Comparison of ENCODE assay signal across 21 cellular contexts in genomic region chr18:58405107-58405898, GRCh38.
"Had no signal": no experiment of that assay in that cellular context is flagged by ENCODE, and none has a peak within 500 bp of the region (broad histone marks: within the 10 kb centered on the region; RNA-seq: fewer than 3 reads in every experiment).

No MANE protein-coding gene starts in this region.

- ATAC-seq: activated CD4-positive, CD25-positive, alpha-beta regulatory T cell treated with anti-CD3 and anti-CD28 coated beads, Interleukin-2, amount 50 U/mL, for 24 hours; foreskin keratinocyte; stimulated activated naive CD8-positive, alpha-beta T cell treated with anti-CD3 and anti-CD28 coated beads, Interleukin-15, Interleukin-2, amounts not matched to agents 100 U/mL and 50 U/mL, for 24 hours had no signal

- H3K36me3 ChIP-seq: brain microvascular endothelial cell, tibial artery had no signal

- H3K27ac ChIP-seq: brain microvascular endothelial cell, foreskin keratinocyte, tibial artery had no signal

- H3K9me3 ChIP-seq: tibial artery had no signal

- FAIRE-seq: colon, islet of Langerhans, urothelium cell line had no signal

- H3K4me1 ChIP-seq: tibial artery had no signal

- DNase-seq: activated CD8-positive, alpha-beta memory T cell treated with anti-CD3 and anti-CD28 coated beads for 24 hours; activated CD8-positive, alpha-beta memory T cell treated with anti-CD3 and anti-CD28 coated beads, Interleukin-2, amount 50 U/mL, for 48 hours; activated effector memory CD4-positive, alpha-beta T cell treated with Interleukin-2 at 50 U/mL for 16 hours; activated naive CD4-positive, alpha-beta T cell treated with anti-CD3 and anti-CD28 coated beads, Interleukin-2, amount 50 U/mL, for 16 hours; activated T-cell treated with anti-CD3 and anti-CD28 coated beads, Interleukin-2, amount 50 U/mL, for 48 hours; aorta; brain microvascular endothelial cell; central memory CD4-positive, alpha-beta T cell; foreskin keratinocyte; hippocampal formation; midbrain; stimulated activated CD4-positive, alpha-beta T cell treated with anti-CD3 and anti-CD28 coated beads, Interleukin-12 subunit alpha, Interleukin-12 subunit beta, amount 100 ng/mL, for 4 hours; stimulated activated CD4-positive, alpha-beta T cell treated with anti-CD3 and anti-CD28 coated beads, Interleukin-1b, Interleukin-23, amount 100 ng/mL, for 48 hours; stimulated activated CD8-positive, alpha-beta memory T cell treated with anti-CD3 and anti-CD28 coated beads, Interleukin-4, amount 100 ng/mL, for 48 hours; stimulated activated naive CD8-positive, alpha-beta T cell treated with anti-CD3 and anti-CD28 coated beads, Interleukin-15, Interleukin-2, amounts not matched to agents 100 U/mL and 50 U/mL, for 24 hours; substantia nigra had no signal

- H3K27me3 ChIP-seq: brain microvascular endothelial cell, tibial artery had no signal

- H3K4me3 ChIP-seq: tibial artery had no signal
